ENCODE assay signal across 10 cellular contexts in the genomic region with DNA sequence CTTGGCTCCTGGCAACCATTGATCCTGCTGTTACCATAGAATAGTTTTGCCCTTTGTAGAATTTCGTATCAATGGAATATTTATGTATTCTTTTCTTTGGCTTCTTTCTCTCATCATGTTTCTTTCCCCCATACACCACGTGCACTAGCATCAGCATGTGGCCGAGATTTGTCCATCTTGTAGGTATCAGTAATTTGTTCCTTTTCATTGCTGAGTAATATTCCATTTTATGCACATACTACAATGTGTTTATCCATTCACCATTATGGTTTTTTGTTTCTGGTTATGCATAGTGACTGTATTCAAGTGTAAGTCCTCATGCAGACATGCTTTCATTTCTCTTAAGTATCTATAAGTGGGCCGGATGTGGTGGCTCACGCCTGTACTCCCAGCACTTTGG. TPM values are rescaled to one million over a fixed set of nuclear protein-coding genes. Genes with fewer than 3 reads are reported as not detected.
"Had no signal": no experiment of that assay in that cellular context is flagged by ENCODE, and none has a peak within 500 bp of the region (broad histone marks: within the 10 kb centered on the region; RNA-seq: fewer than 3 reads in every experiment).

No MANE protein-coding gene starts in this region.

- ATAC-seq: GM23338 had no signal

- H3K27ac ChIP-seq: HL-60 had no signal

- H3K4me3 ChIP-seq: GM23338 had no signal

- FAIRE-seq: H1, H54 had no signal

- DNase-seq: H9, HCEC 1CT, HFFc6, IMR-90, KBM-7 had no signal

- H2AFZ ChIP-seq: GM23338 had no signal

- H3K4me2 ChIP-seq: GM23338 had no signal

RNA-seq across cellular contexts. Expression of gene ISM2, which starts 4.5 kb away (rescaled TPM):
- total RNA-seq: HT1080 had no signal
